15 cellular contexts compared by ENCODE assay signal in genomic region chr2:160534249-160534648, GRCh38. TPM values are rescaled to one million over a fixed set of nuclear protein-coding genes. Genes with fewer than 3 reads are reported as not detected.
DNase-seq lines count a peak whose midpoint lies in the region; FAIRE-seq and TF ChIP-seq lines count a peak whose summit lies in the region.
"Had no signal": no experiment of that assay in that cellular context is flagged by ENCODE, and none has a peak within 500 bp of the region (broad histone marks: within the 10 kb centered on the region; RNA-seq: fewer than 3 reads in every experiment).

No MANE protein-coding gene starts in this region.

- no peaks in the 10 kb centered on the region for H4K20me1 ChIP-seq in osteoblast (ENCODE audit: insufficient read depth, low read length)

- no peak overlapping the region for H3K4me3 ChIP-seq in adipocyte (ENCODE audit: low read length)
- no peak overlapping the region for H3K4me3 ChIP-seq in osteoblast (ENCODE audit: insufficient read depth, low read length)
- no peak overlapping the region for H3K4me3 ChIP-seq in subcutaneous abdominal adipose tissue (ENCODE audit: low read depth in 1 of 5, low read length in 5 of 5)
- H3K4me3 ChIP-seq: A549 had no signal

- peak overlapping the region; percentile 27 for H2AFZ ChIP-seq in osteoblast (ENCODE audit: low read length)

- DNase-seq in adipocyte (ENCODE audit: low read depth): no peak
- no peak for DNase-seq in chondrocyte (ENCODE audit: low spot score)
- DNase-seq in osteoblast (ENCODE audit: insufficient read length, low spot score, missing footprints): no peak
- DNase-seq in RCC 7860 (ENCODE audit: low spot score): no peak
- DNase-seq in GM13976 (ENCODE audit: low spot score): no peak
- DNase-seq: BE2C; CD4-positive, alpha-beta memory T cell; DND-41; GDM1; IMR-90 had no signal

- in situ Hi-C loops in GM13976 (cut with MboI; ENCODE audit: low sequenced_read_pairs, unreplicated experiment): no loop called here

- no peak overlapping the region for H3K4me3 Mint-ChIP-seq in chondrocyte (ENCODE audit: unreplicated experiment)
- H3K4me3 Mint-ChIP-seq: CD4-positive, alpha-beta memory T cell had no signal

- H3K9me3 ChIP-seq in adipocyte (ENCODE audit: control insufficient read depth, low read length): no peaks in the 10 kb centered on the region
- no peaks in the 10 kb centered on the region for H3K9me3 ChIP-seq in osteoblast (ENCODE audit: low read depth, low read length)
- H3K9me3 ChIP-seq in subcutaneous abdominal adipose tissue (ENCODE audit: control insufficient read depth in 5 of 5, low read length in 5 of 5): no peaks in the 10 kb centered on the region
- H3K9me3 ChIP-seq: A549, BE2C had no signal

- peak overlapping the region; percentile 71 for H3K9ac ChIP-seq in adipocyte (ENCODE audit: low read length)
- peak overlapping the region in 1 of 5 donors; percentile 43 for H3K9ac ChIP-seq in subcutaneous abdominal adipose tissue (ENCODE audit: low read length in 5 of 5)

- H3K27ac Mint-ChIP-seq in chondrocyte (ENCODE audit: unreplicated experiment): peak overlapping the region; percentile 54
- H3K27ac Mint-ChIP-seq: CD4-positive, alpha-beta memory T cell had no signal

- H3K27me3 Mint-ChIP-seq in chondrocyte (ENCODE audit: low read depth): no peaks in the 10 kb centered on the region
- H3K27me3 Mint-ChIP-seq: CD4-positive, alpha-beta memory T cell had no signal

- H3K4me2 ChIP-seq in osteoblast (ENCODE audit: insufficient read depth, low read length): no peak overlapping the region
- H3K4me2 ChIP-seq: A549 had no signal

- H3K4me1 Mint-ChIP-seq in chondrocyte (ENCODE audit: low read depth): peaks cover 20% of the 10 kb centered on the region

- H3K27ac ChIP-seq in osteoblast (ENCODE audit: low read depth, low read length) (peak overlapping the region; percentile 9), subcutaneous abdominal adipose tissue (ENCODE audit: low read depth, low read length) (peak overlapping the region; percentile 80)
- H3K27ac ChIP-seq: C4-2B had no signal

- H3K79me2 ChIP-seq in osteoblast (ENCODE audit: insufficient read depth, low read length): no peaks in the 10 kb centered on the region

- H3K27me3 ChIP-seq in adipocyte (replicated peaks; ENCODE audit: control insufficient read depth, insufficient read depth, low read length): no peaks in the 10 kb centered on the region
- no peaks in the 10 kb centered on the region for H3K27me3 ChIP-seq in osteoblast (ENCODE audit: insufficient read depth, low read length)
- H3K27me3 ChIP-seq in subcutaneous abdominal adipose tissue (ENCODE audit: control insufficient read depth in 5 of 5, insufficient read depth in 4 of 5, low read length in 5 of 5): no peaks in the 10 kb centered on the region
- H3K27me3 ChIP-seq: BE2C had no signal

- no peaks in the 10 kb centered on the region for H3K36me3 ChIP-seq in adipocyte (ENCODE audit: control insufficient read depth, insufficient read depth, low read length, severe bottlenecking)
- no peaks in the 10 kb centered on the region for H3K36me3 ChIP-seq in osteoblast (ENCODE audit: insufficient read depth, low read length)
- no peaks in the 10 kb centered on the region for H3K36me3 ChIP-seq in subcutaneous abdominal adipose tissue (ENCODE audit: control insufficient read depth in 5 of 5, insufficient read depth in 5 of 5, low read length in 5 of 5)
- H3K36me3 ChIP-seq: BE2C had no signal

- H3K4me1 ChIP-seq in adipocyte (ENCODE audit: control insufficient read depth, insufficient read depth, low read length): peaks cover 44% of the 10 kb centered on the region
- peaks cover 20% of the 10 kb centered on the region for H3K4me1 ChIP-seq in osteoblast (ENCODE audit: insufficient read depth, low read length)
- H3K4me1 ChIP-seq in subcutaneous abdominal adipose tissue (ENCODE audit: control insufficient read depth in 5 of 5, insufficient read depth in 5 of 5, low read length in 5 of 5): peaks cover 0 to 33% (median 24%) of the 10 kb centered on the region in 5 donors
- H3K4me1 ChIP-seq: BE2C had no signal

- no peaks in the 10 kb centered on the region for H3K36me3 Mint-ChIP-seq in chondrocyte (ENCODE audit: low read depth)
- H3K36me3 Mint-ChIP-seq: CD4-positive, alpha-beta memory T cell had no signal

- no peak for TF ChIP-seq CTCF in chondrocyte (IDR thresholded peaks at IDR 0.05)
- no peak for TF ChIP-seq CTCF in osteoblast (IDR thresholded peaks at IDR 0.05; ENCODE audit: extremely low read depth, low read depth, low read length)
- no peak for TF ChIP-seq CTCF in GM13976 (IDR thresholded peaks at IDR 0.05; ENCODE audit: borderline replicate concordance, control extremely low read depth, extremely low read depth, insufficient read depth, missing control alignments)

- no peak for FAIRE-seq in RCC 7860 (lab: Jason Lieb, UNC)
- FAIRE-seq: A549, GM12892, H54 had no signal

- H3K9me3 Mint-ChIP-seq in chondrocyte (ENCODE audit: low read depth): no peaks in the 10 kb centered on the region
- H3K9me3 Mint-ChIP-seq: CD4-positive, alpha-beta memory T cell had no signal

RNA-seq across cellular contexts. Expression of gene RBMS1, which starts 40.6 kb away (rescaled TPM):
- 133 to 184 TPM (median 137 TPM) in 3 replicates for total RNA-seq in chondrocyte
- 102 and 111 TPM in 2 replicates for total RNA-seq in osteoblast
